In genomic region chr1:88074661-88075060, GRCh38 we compare ENCODE assay signal across 10 cellular contexts.
"Had no signal": no experiment of that assay in that cellular context is flagged by ENCODE, and none has a peak within 500 bp of the region (broad histone marks: within the 10 kb centered on the region; RNA-seq: fewer than 3 reads in every experiment).

No MANE protein-coding gene starts in this region.

- H3K9me3 ChIP-seq: HAP-1 had no signal

- H3K36me3 ChIP-seq: HAP-1 had no signal

- H3K4me2 ChIP-seq: GM23338 had no signal

- ATAC-seq: GM23338, HCT116, K562 had no signal

- H3K4me3 ChIP-seq: GM23338, HAP-1, K562 had no signal

- DNase-seq: H7, HFFc6, IMR-90, Kasumi-1, KG1 had no signal

- H3K27ac ChIP-seq: HL-60 had no signal

- H2AFZ ChIP-seq: GM23338 had no signal

- FAIRE-seq: K562 had no signal
